9 cellular contexts compared by ENCODE assay signal in genomic region chr7:29145553-29146081, GRCh38. TPM values are rescaled to one million over a fixed set of nuclear protein-coding genes. Genes with fewer than 3 reads are reported as not detected.
A peak's percentile ranks its signal among the peaks of the same experiment; 100 is the strongest.
DNase-seq lines count a peak whose midpoint lies in the region; ATAC-seq and TF ChIP-seq lines count a peak whose summit lies in the region.
"Had no signal": no experiment of that assay in that cellular context is flagged by ENCODE, and none has a peak within 500 bp of the region (broad histone marks: within the 10 kb centered on the region; RNA-seq: fewer than 3 reads in every experiment).

No MANE protein-coding gene starts in this region.

- H3K27ac ChIP-seq in heart left ventricle (peak overlapping the region; percentile 56 to 90 (median 85)), endodermal cell (ENCODE audit: low read depth, low read length) (no peak overlapping the region), urinary bladder (ENCODE audit: low read depth) (no peak overlapping the region)

- peak overlapping the region; percentile 28 for H3K9ac ChIP-seq in endodermal cell (ENCODE audit: extremely low read depth, low read length, poor library complexity, severe bottlenecking)

- peaks cover 0 to 18% (median 5%) of the 10 kb centered on the region in 9 donors for H3K27me3 ChIP-seq in heart left ventricle
- H3K27me3 ChIP-seq in endodermal cell (ENCODE audit: control insufficient read depth, insufficient read depth, low read length, poor library complexity, severe bottlenecking) = peaks cover 26% of the 10 kb centered on the region

- peaks cover 38% of the 10 kb centered on the region for H3K27me3 Mint-ChIP-seq in endodermal cell (ENCODE audit: insufficient read depth)
- peaks cover 48% of the 10 kb centered on the region for H3K27me3 Mint-ChIP-seq in nephron (ENCODE audit: low read depth)
- H3K27me3 Mint-ChIP-seq in stimulated activated memory B cell treated with anti-CD40 and anti-IgM and Interleukin-4, amounts not matched to agents 10 μg/mL and 1 μg/mL and 100 μg/mL, for 72 hours = peaks cover 65% of the 10 kb centered on the region

- no peak for TF ChIP-seq POLR2A in heart left ventricle (IDR thresholded peaks at IDR 0.05)

- H3K9me3 ChIP-seq in heart left ventricle (peaks cover 0 to 4% (median 0%) of the 10 kb centered on the region in 12 donors), endodermal cell (ENCODE audit: control insufficient read depth, low read length) (no peaks in the 10 kb centered on the region)

- peaks cover 4% of the 10 kb centered on the region for H3K36me3 Mint-ChIP-seq in endodermal cell (ENCODE audit: low read depth)
- no peaks in the 10 kb centered on the region for H3K36me3 Mint-ChIP-seq in nephron (ENCODE audit: low read depth)
- H3K36me3 Mint-ChIP-seq in stimulated activated memory B cell treated with anti-CD40 and anti-IgM and Interleukin-4, amounts not matched to agents 10 μg/mL and 1 μg/mL and 100 μg/mL, for 72 hours = no peaks in the 10 kb centered on the region

- peaks cover 0 to 64% (median 5%) of the 10 kb centered on the region in 12 donors for H3K4me1 ChIP-seq in heart left ventricle
- H3K4me1 ChIP-seq in endodermal cell (ENCODE audit: control insufficient read depth, insufficient read depth, low read length) = peaks cover 2% of the 10 kb centered on the region
- no peaks in the 10 kb centered on the region for H3K4me1 ChIP-seq in urinary bladder (ENCODE audit: insufficient read depth)

- H3K27ac Mint-ChIP-seq in endodermal cell = peak overlapping the region; percentile 74
- peak overlapping the region; percentile 48 to 61 (median 49) for H3K27ac Mint-ChIP-seq in nephron
- no peak overlapping the region for H3K27ac Mint-ChIP-seq in stimulated activated memory B cell treated with anti-CD40 and anti-IgM and Interleukin-4, amounts not matched to agents 10 μg/mL and 1 μg/mL and 100 μg/mL, for 72 hours

- H3K4me3 Mint-ChIP-seq in endodermal cell (peak overlapping the region; percentile 84), nephron (peak overlapping the region; percentile 93 to 96 (median 93))
- H3K4me3 Mint-ChIP-seq in stimulated activated memory B cell treated with anti-CD40 and anti-IgM and Interleukin-4, amounts not matched to agents 10 μg/mL and 1 μg/mL and 100 μg/mL, for 72 hours = no peak overlapping the region

- H3K4me3 ChIP-seq in heart left ventricle = peak overlapping the region; percentile 16 to 67 (median 56)
- peak overlapping the region; percentile 90 for H3K4me3 ChIP-seq in endodermal cell (ENCODE audit: low read length)
- peak overlapping the region; percentile 20 for H3K4me3 ChIP-seq in urinary bladder (ENCODE audit: low read depth, low read length)

- no peak for DNase-seq in heart left ventricle
- no peak for DNase-seq in left ventricle myocardium superior
- DNase-seq in endodermal cell = no peak
- DNase-seq: SIG-M5 had no signal

- TF ChIP-seq CTCF in heart left ventricle (IDR thresholded peaks at IDR 0.05) = no peak
- TF ChIP-seq CTCF in endodermal cell (conservative IDR thresholded peaks at IDR 0.05) = no peak
- TF ChIP-seq CTCF in nephron (IDR thresholded peaks at IDR 0.05; ENCODE audit: unreplicated experiment in 3 of 3) = no peak

- 12 to 14% (median 13%) methylated on average over 9 of the region's 9 CpGs for WGBS in heart left ventricle, 4 donors
- 0 to 5% methylated on average over 2 to 8 of the region's 9 CpGs for WGBS in endodermal cell (ENCODE audit: insufficient coverage in 1 of 2, insufficient read length in 1 of 2), 2 experiments
- WGBS in urinary bladder = 15% methylated on average over 9 of the region's 9 CpGs

- intact Hi-C loops in heart left ventricle (cut with DNase I) (no loop called here), left ventricle myocardium superior (cut with micrococcal nuclease) (no loop called here)

- H3K36me3 ChIP-seq in heart left ventricle (no peaks in the 10 kb centered on the region), endodermal cell (ENCODE audit: control insufficient read depth, insufficient read depth, low read length) (no peaks in the 10 kb centered on the region), urinary bladder (ENCODE audit: insufficient read depth) (no peaks in the 10 kb centered on the region)

- no peak for ATAC-seq in heart left ventricle
- ATAC-seq in left ventricle myocardium superior = no peak
- ATAC-seq in HG03095 (IDR thresholded peaks at IDR 0.05; ENCODE audit: unreplicated experiment) = no peak
- ATAC-seq in GM18511 (IDR thresholded peaks at IDR 0.05; ENCODE audit: unreplicated experiment) = no peak
- no peak for ATAC-seq in stimulated activated memory B cell treated with anti-CD40 and anti-IgM and Interleukin-4, amounts not matched to agents 10 μg/mL and 1 μg/mL and 100 μg/mL, for 72 hours

- H3K9me3 Mint-ChIP-seq in endodermal cell = no peaks in the 10 kb centered on the region
- H3K9me3 Mint-ChIP-seq in nephron = no peaks in the 10 kb centered on the region
- no peaks in the 10 kb centered on the region for H3K9me3 Mint-ChIP-seq in stimulated activated memory B cell treated with anti-CD40 and anti-IgM and Interleukin-4, amounts not matched to agents 10 μg/mL and 1 μg/mL and 100 μg/mL, for 72 hours

- H3K4me1 Mint-ChIP-seq in endodermal cell (peaks cover 30% of the 10 kb centered on the region), nephron (peaks cover 35% of the 10 kb centered on the region)
- H3K4me1 Mint-ChIP-seq in stimulated activated memory B cell treated with anti-CD40 and anti-IgM and Interleukin-4, amounts not matched to agents 10 μg/mL and 1 μg/mL and 100 μg/mL, for 72 hours = peaks cover 7% of the 10 kb centered on the region

RNA-seq across cellular contexts. Expression of gene CPVL, which starts 0.7 kb away (rescaled TPM):
- 100 to 1,000 TPM in 7 of 9 donors, 10 to 100 TPM in 2; 68.8 to 247 (median 138) TPM for total RNA-seq in heart left ventricle
- 100 to 1,000 TPM; 118 to 134 TPM for polyA plus RNA-seq in heart left ventricle
- total RNA-seq in left ventricle myocardium superior = 72.6 TPM
- 10 to 100 TPM; 32.4 to 53.3 TPM for total RNA-seq in endodermal cell
- 21.3 TPM for polyA plus RNA-seq in endodermal cell (2013, experiment 1 of 2)
- 20.9 TPM for polyA plus RNA-seq in endodermal cell (2013, experiment 2 of 2)
- 14.4 TPM for total RNA-seq in urinary bladder
- 16.7 TPM for polyA plus RNA-seq in urinary bladder

RNA-seq across cellular contexts. Expression of gene CHN2, which starts 49.0 kb away (rescaled TPM):
- total RNA-seq in heart left ventricle (10 to 100 TPM; 11.2 to 54.4 (median 33.6) TPM), left ventricle myocardium superior (32.2 TPM), endodermal cell (10 to 100 TPM; 14.0 to 14.1 TPM), urinary bladder (14.5 TPM)
- polyA plus RNA-seq in heart left ventricle (10 to 100 TPM; 13.0 to 47.1 TPM), urinary bladder (6.8 TPM)
- 7.4 TPM for polyA plus RNA-seq in endodermal cell (2013, experiment 1 of 2)
- polyA plus RNA-seq in endodermal cell (2013, experiment 2 of 2) = 7.4 TPM

Comparison
In these comparisons a context has a peak if more than half of its experiments do, and no peak if none do; other contexts are left out.
1. H3K27ac ChIP-seq: peak in heart left ventricle (12 of 12); none in endodermal cell (single experiment) and urinary bladder (single experiment).
2. H3K4me3 ChIP-seq: peak in every context shown above with its lines; median percentile 90 in endodermal cell; 56 in heart left ventricle; 20 in urinary bladder.